ENCODE assay signal across 8 cellular contexts in the genomic region with DNA sequence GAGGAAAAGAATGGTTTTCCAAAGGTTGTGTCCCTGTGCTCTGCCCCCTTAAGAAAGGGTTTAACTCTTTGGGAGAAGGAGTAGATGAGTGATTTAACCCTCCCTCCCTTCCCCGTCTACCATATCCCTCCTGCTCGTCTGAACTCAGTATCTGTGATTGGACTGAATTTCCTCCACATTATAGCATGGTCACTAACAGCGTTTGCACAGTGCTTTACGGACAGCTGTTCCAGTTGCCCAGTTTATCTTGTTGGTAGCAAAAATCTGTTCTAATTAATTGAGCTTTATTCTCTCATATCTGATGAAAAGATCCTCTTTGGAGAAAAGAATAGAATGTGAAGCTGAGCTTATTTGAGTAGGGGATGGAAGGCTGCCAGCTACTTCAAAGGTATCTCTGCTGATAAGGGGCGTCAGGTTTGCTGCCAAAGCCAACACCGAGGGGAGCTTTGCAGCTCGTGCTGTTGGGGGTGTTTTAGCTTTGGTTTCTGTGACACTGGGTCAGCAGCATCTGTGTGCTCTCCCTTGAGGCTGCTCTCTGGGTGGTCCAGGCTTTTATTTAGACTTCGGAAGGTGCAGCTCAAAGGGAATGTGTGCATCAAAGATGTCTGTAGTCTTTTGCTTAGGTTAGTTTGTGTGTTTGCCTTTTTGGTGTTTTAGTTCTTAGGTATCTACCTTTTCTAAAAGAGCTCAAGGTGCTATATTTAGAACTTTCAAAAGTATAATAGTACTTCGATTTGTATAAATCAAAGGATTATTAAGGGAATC.
DNase-seq lines count a peak whose midpoint lies in the region; ATAC-seq, FAIRE-seq and TF ChIP-seq lines count a peak whose summit lies in the region.
"Not testable (repeated sequence)": the region's sequence is repeated elsewhere in the genome, so short reads cannot be mapped to it uniquely, and the experiment has no call there.

No MANE protein-coding gene starts in this region.

- not testable (repeated sequence) for TF ChIP-seq RAD21 in HCT116 (IDR thresholded peaks at IDR 0.05; ENCODE audit: low read depth); K562 (CRISPR knock-in tag; conservative IDR thresholded peaks at IDR 0.05 in 1 of 2, IDR thresholded peaks at IDR 0.05 in 1 of 2); HepG2 (CRISPR knock-in tag; IDR thresholded peaks at IDR 0.05)

- not testable (repeated sequence) for H4K20me1 ChIP-seq in BLaER1; HCT116 (ENCODE audit: insufficient read depth); Karpas-422 (ENCODE audit: insufficient read depth, low read depth, low read length); K562 (replicated peaks; ENCODE audit: control insufficient read depth, insufficient read depth, low read length); HepG2 (ENCODE audit: insufficient read depth, low read length)

- not testable (repeated sequence) for H3K4me1 ChIP-seq in BLaER1; HCT116 (ENCODE audit: control insufficient read depth in 1 of 2, insufficient read depth in 2 of 2, low read length in 2 of 2); Karpas-422 (ENCODE audit: low read length); SJSA1 (replicated peaks); K562 (replicated peaks in 1 of 2; ENCODE audit: control insufficient read depth in 2 of 2, insufficient read depth in 2 of 2, low read length in 2 of 2); HepG2 (ENCODE audit: insufficient read depth, low read length)

- H3K4me2 ChIP-seq in BLaER1: peak overlapping the region; percentile 56
- H3K4me2 ChIP-seq in HCT116 (ENCODE audit: low read length); Karpas-422 (ENCODE audit: low read depth, low read length, poor library complexity, severe bottlenecking); K562 (ENCODE audit: insufficient read depth, low read length); HepG2 (ENCODE audit: low read depth, low read length): not testable (repeated sequence)

- not testable (repeated sequence) for TF ChIP-seq EP300 in K562 (IDR thresholded peaks at IDR 0.05; ENCODE audit: low read length); HepG2 (IDR thresholded peaks at IDR 0.05; ENCODE audit: low read depth in 2 of 2, low read length in 2 of 2); HepG2 (CRISPR knock-in tag; IDR thresholded peaks at IDR 0.05; ENCODE audit: borderline replicate concordance)

- H3K4me3 ChIP-seq in BLaER1; HCT116 (replicated peaks in 1 of 2; ENCODE audit: low read depth in 1 of 2, low read length in 2 of 2); Karpas-422 (ENCODE audit: low read length); SJSA1; K562; HepG2 (replicated peaks in 1 of 3; ENCODE audit: insufficient read depth in 1 of 3, low read depth in 2 of 3, low read length in 3 of 3): not testable (repeated sequence)

- not testable (repeated sequence) for H3K9me3 ChIP-seq in BLaER1; HCT116 (ENCODE audit: control insufficient read depth in 1 of 2, insufficient read depth in 1 of 2, low read depth in 1 of 2, low read length in 2 of 2); Karpas-422 (ENCODE audit: low read length); SJSA1 (replicated peaks); K562 (replicated peaks; ENCODE audit: control insufficient read depth, insufficient read depth, low read depth, low read length); HepG2 (ENCODE audit: low read length)

- BruUV-seq in HCT116 (replicated peaks; lab: Mats Ljungman, UMichigan); K562 (replicated peaks; lab: Mats Ljungman, UMichigan); HepG2 (replicated peaks; lab: Mats Ljungman, UMichigan): not testable (repeated sequence)

- 16% methylated on average over 4 of the region's 9 CpGs for WGBS in K562 (ENCODE audit: insufficient coverage, low coverage, missing lambda C conversion rate)
- 28% methylated on average over 3 of the region's 9 CpGs for WGBS in HepG2 (ENCODE audit: low lambda C conversion rate)

- not testable (repeated sequence) for H3K9ac ChIP-seq in BLaER1; HCT116 (ENCODE audit: low read length); Karpas-422 (ENCODE audit: low read length); K562 (ENCODE audit: insufficient read depth in 1 of 2, low read depth in 2 of 2, low read length in 2 of 2); HepG2 (ENCODE audit: insufficient read depth, low read depth, low read length)

- RAD21 ChIA-PET in HCT116 (lab: Charles Lee; ENCODE audit: low non-redundant PET in 1 of 2, low total read pairs in 2 of 2, uncharacterized antibody in 2 of 2, unreplicated experiment in 2 of 2): not testable (repeated sequence)

- not testable (repeated sequence) for TF ChIP-seq CTCF in HCT116 (IDR thresholded peaks at IDR 0.05 in 2 of 3, conservative IDR thresholded peaks at IDR 0.05 in 1 of 3; ENCODE audit: borderline replicate concordance in 1 of 3, insufficient read depth in 1 of 3, low read depth in 2 of 3, low read length in 2 of 3); K562 (IDR thresholded peaks at IDR 0.05 in 2 of 3, conservative IDR thresholded peaks at IDR 0.05 in 1 of 3; ENCODE audit: insufficient read depth in 2 of 3, low read depth in 1 of 3, low read length in 3 of 3); HepG2 (CRISPR knock-in tag; IDR thresholded peaks at IDR 0.05)

- TF ChIP-seq POLR2A in HCT116 (IDR thresholded peaks at IDR 0.05; ENCODE audit: borderline replicate concordance, extremely low read depth, insufficient read depth, insufficient read length); K562 (conservative IDR thresholded peaks at IDR 0.05); HepG2 (IDR thresholded peaks at IDR 0.05; ENCODE audit: insufficient read depth in 1 of 2, low read depth in 2 of 2, low read length in 2 of 2): not testable (repeated sequence)

- POLR2A ChIA-PET in HCT116 (lab: Charles Lee); K562 (lab: Yijun Ruan, JAX); HepG2 (lab: Yijun Ruan, JAX): not testable (repeated sequence)

- H2AFZ ChIP-seq in HCT116 (ENCODE audit: low read depth, low read length, poor library complexity, severe bottlenecking); Karpas-422 (ENCODE audit: low read length); K562 (ENCODE audit: low read depth, low read length); HepG2 (ENCODE audit: low read length): not testable (repeated sequence)

- CTCF ChIA-PET in HCT116 (lab: Charles Lee); K562 (lab: Yijun Ruan, JAX; ENCODE audit: low intra/inter-chr PET ratio); HepG2 (lab: Yijun Ruan, JAX; ENCODE audit: low intra/inter-chr PET ratio, low total read pairs): not testable (repeated sequence)

- not testable (repeated sequence) for H3K36me3 ChIP-seq in BLaER1; HCT116 (ENCODE audit: control insufficient read depth in 1 of 2, insufficient read depth in 2 of 2, low read length in 2 of 2); Karpas-422 (ENCODE audit: insufficient read depth, low read length); SJSA1; K562 (ENCODE audit: control insufficient read depth, insufficient read depth, low read length); HepG2 (replicated peaks in 1 of 2; ENCODE audit: control insufficient read depth in 1 of 2, insufficient read depth in 2 of 2, low read length in 2 of 2)

- in situ Hi-C loops in K562 (cut with MboI); HepG2 (cut with HindIII; ENCODE audit: extremely low pct_ligation_motif_present, low pct_unique_long_range_greater_than_20kb): not testable (repeated sequence)

- not testable (repeated sequence) for DNase-seq in HCT116 (ENCODE audit: low read depth, low spot score); K562 (ENCODE audit: extremely low read depth in 1 of 4, low spot score in 3 of 4); left cardiac atrium; HepG2 (ENCODE audit: low spot score)
- DNase-seq in Karpas-422 (peak; percentile 17), NCI-H345 (lab: John Stamatoyannopoulos, UW) (peak; percentile 5), SJSA1 (ENCODE audit: low read depth in 1 of 2, low spot score in 2 of 2) (peak; percentile 6 to 63)

- H3K79me2 ChIP-seq in HCT116 (ENCODE audit: insufficient read depth, low read length); Karpas-422 (ENCODE audit: low read length); K562 (ENCODE audit: control insufficient read depth, insufficient read depth, low read length); HepG2 (ENCODE audit: insufficient read depth, low read length): not testable (repeated sequence)

- ATAC-seq in HCT116 (peak; percentile 72), K562 (peak; percentile 54), left cardiac atrium (peak; percentile 25 to 50), HepG2 (peak; percentile 86)

- H3K9me1 ChIP-seq in K562 (ENCODE audit: control insufficient read depth, insufficient read depth, low read length): not testable (repeated sequence)

- not testable (repeated sequence) for FAIRE-seq in K562 (lab: Jason Lieb, UNC)
- FAIRE-seq in HepG2 (lab: Jason Lieb, UNC): peak; percentile 63

- H3K27me3 ChIP-seq in BLaER1; HCT116 (ENCODE audit: insufficient read depth, low read length); Karpas-422 (ENCODE audit: low read length); SJSA1 (replicated peaks); K562 (ENCODE audit: control insufficient read depth in 2 of 2, insufficient read depth in 2 of 2, low read length in 2 of 2); HepG2 (ENCODE audit: control insufficient read depth in 1 of 2, insufficient read depth in 2 of 2, low read length in 2 of 2): not testable (repeated sequence)

- H3K9me2 ChIP-seq in HCT116 (ENCODE audit: insufficient read depth); Karpas-422 (replicated peaks; ENCODE audit: insufficient read depth, low read length): not testable (repeated sequence)

- intact Hi-C loops in HCT116 (cut with micrococcal nuclease); K562 (cut with micrococcal nuclease); left cardiac atrium (cut with DNase I); HepG2 (cut with micrococcal nuclease; ENCODE audit: unreplicated experiment): not testable (repeated sequence)

- H3K27ac ChIP-seq in BLaER1; HCT116 (ENCODE audit: low read depth, low read length); Karpas-422 (ENCODE audit: low read length); SJSA1; K562 (ENCODE audit: extremely low read depth, low read depth, low read length); HepG2 (ENCODE audit: extremely low read length, insufficient read depth, low read length): not testable (repeated sequence)
